Comparison of ENCODE assay signal across 8 cellular contexts in the genomic region with DNA sequence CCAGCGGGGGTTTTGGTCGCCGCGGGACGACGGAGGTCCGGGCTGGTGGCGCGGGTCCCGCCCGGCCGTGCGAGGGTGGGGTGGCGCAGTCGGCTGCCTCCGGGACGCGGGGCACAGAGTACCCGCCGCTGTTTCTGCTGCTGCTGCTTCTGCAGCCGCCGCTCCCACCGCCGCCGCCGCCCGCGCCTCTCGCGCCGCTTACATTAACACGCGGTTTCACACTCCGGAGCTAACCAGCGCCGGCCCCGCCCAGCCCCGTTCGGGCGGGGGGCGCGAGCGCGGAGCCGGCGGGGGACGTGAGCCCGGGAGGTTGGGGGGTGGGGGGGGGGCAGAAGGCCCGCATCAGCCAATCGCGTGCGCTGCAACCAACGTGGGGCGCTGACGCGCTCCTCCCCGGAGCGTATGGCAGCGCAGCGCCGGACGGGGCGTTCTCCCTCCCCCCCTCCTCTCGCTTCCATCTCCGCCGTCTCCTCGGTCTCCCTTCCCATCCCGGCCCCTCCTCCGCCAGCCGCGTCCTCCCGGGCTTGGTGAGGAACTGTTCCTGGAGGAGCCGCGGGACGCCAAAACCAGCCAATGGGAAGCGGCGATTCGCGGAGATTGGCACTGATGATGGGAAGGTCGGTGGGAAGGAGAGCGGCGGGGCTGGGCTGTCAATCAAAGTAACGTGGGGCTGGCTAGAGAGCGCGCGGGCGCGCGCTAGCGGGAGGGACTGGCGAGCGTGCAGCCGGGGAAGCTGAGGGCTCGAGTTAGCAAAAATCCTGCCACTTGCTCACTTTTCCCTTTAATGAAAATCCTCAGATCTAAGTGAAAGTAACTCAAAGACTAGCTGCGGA. TPM values are rescaled to one million over a fixed set of nuclear protein-coding genes. Genes with fewer than 3 reads are reported as not detected.
DNase-seq lines count a peak whose midpoint lies in the region; ATAC-seq, FAIRE-seq and TF ChIP-seq lines count a peak whose summit lies in the region.

TSS of gene TLE1 (minus strand) at position 205 of the 833 bp plus-strand sequence. CDS start 1,307 bp downstream, outside the sequence.

- peak in 1 of 2 experiments; percentile 3; a peak in 1 of 3 replicates for TF ChIP-seq EP300 in H1 (IDR thresholded peaks at IDR 0.05; ENCODE audit: borderline replicate concordance in 1 of 2, low read depth in 2 of 2, low read length in 2 of 2)

- no peak; a peak in 1 of 4 replicates for TF ChIP-seq RAD21 in H1 (IDR thresholded peaks at IDR 0.05 in 1 of 2, conservative IDR thresholded peaks at IDR 0.05 in 1 of 2; ENCODE audit: low read depth in 2 of 2, low read length in 2 of 2)

- peak; percentile 71 for FAIRE-seq in H1 (lab: Jason Lieb, UNC)

- TF ChIP-seq POLR2A in H1 (IDR thresholded peaks at IDR 0.05; ENCODE audit: control extremely low read depth in 1 of 2, low read depth in 2 of 2, low read length in 2 of 2) = peak; percentile 63 to 84; a peak in 2 of 3 replicates

- H3K27me3 ChIP-seq in H1 (replicated peaks in 1 of 4; ENCODE audit: control insufficient read depth in 3 of 4, extremely low read depth in 1 of 4, insufficient read depth in 3 of 4, low read length in 3 of 4) = no peaks in the 10 kb centered on the region

- no peak within 1 kb of the TSS for H3K23ac ChIP-seq in H1 (ENCODE audit: insufficient read length)

- H4K5ac ChIP-seq in H1 (ENCODE audit: insufficient read length, low read depth, low read length) = peak within 1 kb of the TSS; percentile 40

- H4K8ac ChIP-seq in H1 (ENCODE audit: extremely low read depth, insufficient read depth, low read length) = peak within 1 kb of the TSS; percentile 89; the same call in 1 of the 2 replicates

- H3K4me1 ChIP-seq in H1 (replicated peaks in 1 of 4; ENCODE audit: control insufficient read depth in 3 of 4, insufficient read depth in 4 of 4, low read length in 3 of 4) = peaks cover 6 to 22% (median 10%) of the 10 kb centered on the region in 4 experiments; a peak in 5 of 7 replicates

- ATAC-seq in GM19372 (IDR thresholded peaks at IDR 0.05; ENCODE audit: low read depth, unreplicated experiment) = peak; percentile 79
- ATAC-seq in HG03520 (IDR thresholded peaks at IDR 0.05; ENCODE audit: unreplicated experiment) = peak; percentile 73

- peaks cover 8% of the 10 kb centered on the region for H3K23me2 ChIP-seq in H1 (ENCODE audit: low read depth, low read length)

- peak within 1 kb of the TSS; percentile 63 for H3K4ac ChIP-seq in H1 (replicated peaks; ENCODE audit: insufficient read length, low read depth, low read length)

- 1% methylated on average over 21 of the region's 95 CpGs; no CpG with 5 or more reads in 1 of the 2 experiments for WGBS in H1 (ENCODE audit: extremely low coverage in 1 of 2, insufficient coverage in 1 of 2, insufficient read length in 1 of 2, insufficient replicate concordance in 2 of 2, low coverage in 1 of 2, low lambda C conversion rate in 2 of 2, missing lambda C conversion rate in 1 of 2), 2 experiments

- peak within 1 kb of the TSS; percentile 80 for H3K27ac ChIP-seq in H1 (ENCODE audit: low read depth, low read length)

- no peak; a peak in 1 of 4 replicates for TF ChIP-seq CTCF in H1 (IDR thresholded peaks at IDR 0.05; ENCODE audit: control extremely low read depth in 1 of 3, insufficient read depth in 1 of 3, low read depth in 1 of 3, low read length in 3 of 3)

- H4K91ac ChIP-seq in H1 (replicated peaks; ENCODE audit: insufficient read length, low read length) = no peak within 1 kb of the TSS

- POLR2A ChIA-PET in H1 (lab: Charles Lee; ENCODE audit: partially characterized antibody) = interaction anchor here (0.6 to 10.8 kb wide), 21 partner anchors 9 to 167 kb away, joined by 3 to 97 read pairs (median 4); no protein-coding TSS in a partner anchor

- H4K20me1 ChIP-seq in H1 (replicated peaks in 1 of 2; ENCODE audit: control insufficient read depth in 1 of 2, insufficient read depth in 2 of 2, low read length in 2 of 2) = peaks cover 14 to 23% of the 10 kb centered on the region in 2 experiments

- H3K9ac ChIP-seq in H1 (replicated peaks in 1 of 4; ENCODE audit: extremely low read depth in 1 of 4, low read depth in 3 of 4, low read length in 3 of 4) = peak within 1 kb of the TSS; percentile 70 to 92 (median 81)

- H3K56ac ChIP-seq in H1 (replicated peaks; ENCODE audit: insufficient read length, low read depth, low read length) = peak within 1 kb of the TSS; percentile 36

- no peak within 1 kb of the TSS for H2AK5ac ChIP-seq in H1 (ENCODE audit: low read depth, low read length)

- H3K14ac ChIP-seq in H1 (ENCODE audit: insufficient read length) = no peak within 1 kb of the TSS

- H3K79me1 ChIP-seq in H1 (ENCODE audit: low read depth, low read length) = no peaks in the 10 kb centered on the region

- CTCF ChIA-PET in H1 (lab: Charles Lee; ENCODE audit: partially characterized antibody) = interaction anchor here (0.8 to 1.0 kb wide), 3 partner anchors 16 to 158 kb away, joined by 3 read pairs; no protein-coding TSS in a partner anchor

- peak; percentile 97 for DNase-seq in AG20443 (ENCODE audit: low spot score)
- DNase-seq in NCI-H69 (lab: John Stamatoyannopoulos, UW) = peak; percentile 100
- peak; percentile 44 for DNase-seq in activated CD8-positive, alpha-beta memory T cell treated with anti-CD3 and anti-CD28 coated beads, Interleukin-2, amount 50 U/mL, for 1 hour (ENCODE audit: extremely low read depth)
- peak; percentile 98 to 99 for DNase-seq in H1 (ENCODE audit: low read depth in 1 of 2, low spot score in 2 of 2)
- peak; percentile 100 for DNase-seq in lung microvascular endothelial cell (ENCODE audit: low read depth in 2 of 2)
- peak; percentile 34 to 68 (median 52) for DNase-seq in stimulated activated CD4-positive, alpha-beta T cell treated with anti-CD3 and anti-CD28 coated beads, TNF-alpha, amount 100 ng/mL, for 24 hours (ENCODE audit: low read depth in 3 of 3)

- H2BK15ac ChIP-seq in H1 (ENCODE audit: low read length) = no peak within 1 kb of the TSS

- H2AFZ ChIP-seq in H1 (ENCODE audit: low read length) = 0 out of 2 replicates have a peak within 1 kb of the TSS, but pooled peaks have one; percentile 9

- peak within 1 kb of the TSS; percentile 91 to 100 for H3K4me2 ChIP-seq in H1 (ENCODE audit: insufficient read depth in 1 of 2, low read depth in 2 of 2, low read length in 2 of 2)

- peak within 1 kb of the TSS; percentile 53; the same call in 1 of the 2 replicates for H2BK5ac ChIP-seq in H1 (ENCODE audit: low read depth, low read length)

- no peak within 1 kb of the TSS for H2BK20ac ChIP-seq in H1 (ENCODE audit: low read length)

- no peak within 1 kb of the TSS for H2BK12ac ChIP-seq in H1 (ENCODE audit: low read depth, low read length)

- no peaks in the 10 kb centered on the region for H3K9me3 ChIP-seq in H1 (ENCODE audit: insufficient read depth in 2 of 2, low read depth in 1 of 2, low read length in 1 of 2)

- peaks cover 25 to 45% of the 10 kb centered on the region in 2 experiments for H3K79me2 ChIP-seq in H1 (ENCODE audit: control insufficient read depth in 1 of 2, insufficient read depth in 2 of 2, low read length in 2 of 2)

- H3K4me3 ChIP-seq in H1 (ENCODE audit: extremely low read depth in 1 of 4, insufficient read depth in 2 of 4, low read depth in 3 of 4, low read length in 4 of 4) = peak within 1 kb of the TSS; percentile 72 to 90 (median 86)

- no peak within 1 kb of the TSS for H2BK120ac ChIP-seq in H1 (replicated peaks; ENCODE audit: low read depth, low read length)

- H3K18ac ChIP-seq in H1 (ENCODE audit: extremely low read depth, low read length) = peak within 1 kb of the TSS; percentile 78

- peaks cover 2 to 14% (median 5%) of the 10 kb centered on the region in 4 experiments; a peak in 6 of 8 replicates for H3K36me3 ChIP-seq in H1 (ENCODE audit: control insufficient read depth in 2 of 4, insufficient read depth in 4 of 4, low read length in 3 of 4)

TF ChIP-seq in H1, 55 proteins besides CTCF, POLR2A, EP300 and RAD21 (continues in another document):
- TF ChIP-seq GTF2F1 (IDR thresholded peaks at IDR 0.05; ENCODE audit: borderline replicate concordance, low read depth, low read length) = 0 out of 2 replicates have a peak, but pooled peaks have one; percentile 22
- TF ChIP-seq SP1 (IDR thresholded peaks at IDR 0.05; ENCODE audit: low read depth, low read length) = peak; percentile 87
- TF ChIP-seq TAF7 (optimal IDR thresholded peaks at IDR 0.05; ENCODE audit: borderline replicate concordance, low read depth, low read length) = peak; percentile 83
- TF ChIP-seq CREB1 (IDR thresholded peaks at IDR 0.05) = peak; percentile 90
- TF ChIP-seq BACH1 (IDR thresholded peaks at IDR 0.05; ENCODE audit: low read length) = peak; percentile 57; the same call in 1 of the 2 replicates
- TF ChIP-seq E2F6 (IDR thresholded peaks at IDR 0.05) = peak; percentile 53
- peak; percentile 76; the same call in 1 of the 2 replicates for TF ChIP-seq CHD2 (IDR thresholded peaks at IDR 0.05; ENCODE audit: low read length)
- no peak for TF ChIP-seq ZNF274 (IDR thresholded peaks at IDR 0.05; ENCODE audit: borderline replicate concordance, extremely low read depth, low read length)
- no peak for TF ChIP-seq EZH2 (IDR thresholded peaks at IDR 0.05; ENCODE audit: low read depth, low read length, severe bottlenecking)
- TF ChIP-seq KDM5A (IDR thresholded peaks at IDR 0.05; ENCODE audit: low read length) = no peak
- no peak for TF ChIP-seq SIX5 (IDR thresholded peaks at IDR 0.05; ENCODE audit: low read depth, low read length)
- TF ChIP-seq POLR2AphosphoS5 (IDR thresholded peaks at IDR 0.05; ENCODE audit: low read depth, low read length) = peak; percentile 67; the same call in 1 of the 2 replicates
- peak; percentile 79; the same call in 1 of the 2 replicates for TF ChIP-seq TBP (IDR thresholded peaks at IDR 0.05; ENCODE audit: low read depth, low read length)
- 0 out of 2 replicates have a peak, but pooled peaks have one; percentile 22 for TF ChIP-seq RBBP5 (IDR thresholded peaks at IDR 0.05; ENCODE audit: borderline replicate concordance, low read depth, low read length)

RNA-seq across cellular contexts. Expression of gene TLE1, which starts in this region (rescaled TPM):
- 91.0 and 91.6 TPM in 2 replicates for total RNA-seq in H1 (2021; fragmentation: NEBNext Ultra II Directional; extraction: Animal tissue kit (Norgen Biotek cat#: 25700))
- polyA plus RNA-seq in H1 (2011; rRNA removed) = 81.8 and 84.6 TPM in 2 replicates
- polyA plus RNA-seq in H1 (2011; cell fraction: cytosol; rRNA removed) = 69.1 TPM
- 88.5 TPM for polyA plus RNA-seq in H1 (2011; cell fraction: nucleus; rRNA removed)
- polyA plus RNA-seq in H1 (2012, experiment 1 of 2) = 56.7 to 72.7 TPM (median 64.8 TPM) in 4 replicates
- 56.8 TPM for polyA plus RNA-seq in H1 (2012, experiment 2 of 2)
- polyA plus RNA-seq in H1 (2013, experiment 1 of 2) = 69.7 TPM
- polyA plus RNA-seq in H1 (2013, experiment 2 of 2) = 70.8 TPM
- polyA minus RNA-seq in H1 (2011; rRNA and poly(A)+ RNA removed) = 89.8 and 93.5 TPM in 2 replicates
- polyA minus RNA-seq in H1 (2011; cell fraction: cytosol; rRNA and poly(A)+ RNA removed) = 52.8 TPM
- polyA minus RNA-seq in H1 (2011; cell fraction: nucleus; rRNA and poly(A)+ RNA removed) = 89.2 TPM
- total RNA-seq in lung microvascular endothelial cell = 50.8 and 96.4 TPM in 2 replicates

Comparison
In these comparisons a context has a peak if more than half of its experiments do, and no peak if none do; other contexts are left out.
1. Peak in every context shown above with its lines: DNase-seq, ATAC-seq, H3K4me3 ChIP-seq and H3K27ac ChIP-seq.
2. DNase-seq: peak in every context shown above with its lines; median percentile 100 in NCI-H69; 100 in lung microvascular endothelial cell; 98 in H1; 97 in AG20443; 52 in stimulated activated CD4-positive, alpha-beta T cell treated with anti-CD3 and anti-CD28 coated beads, TNF-alpha, amount 100 ng/mL, for 24 hours; 44 in activated CD8-positive, alpha-beta memory T cell treated with anti-CD3 and anti-CD28 coated beads, Interleukin-2, amount 50 U/mL, for 1 hour.